11 cellular contexts compared by ENCODE assay signal in the genomic region with DNA sequence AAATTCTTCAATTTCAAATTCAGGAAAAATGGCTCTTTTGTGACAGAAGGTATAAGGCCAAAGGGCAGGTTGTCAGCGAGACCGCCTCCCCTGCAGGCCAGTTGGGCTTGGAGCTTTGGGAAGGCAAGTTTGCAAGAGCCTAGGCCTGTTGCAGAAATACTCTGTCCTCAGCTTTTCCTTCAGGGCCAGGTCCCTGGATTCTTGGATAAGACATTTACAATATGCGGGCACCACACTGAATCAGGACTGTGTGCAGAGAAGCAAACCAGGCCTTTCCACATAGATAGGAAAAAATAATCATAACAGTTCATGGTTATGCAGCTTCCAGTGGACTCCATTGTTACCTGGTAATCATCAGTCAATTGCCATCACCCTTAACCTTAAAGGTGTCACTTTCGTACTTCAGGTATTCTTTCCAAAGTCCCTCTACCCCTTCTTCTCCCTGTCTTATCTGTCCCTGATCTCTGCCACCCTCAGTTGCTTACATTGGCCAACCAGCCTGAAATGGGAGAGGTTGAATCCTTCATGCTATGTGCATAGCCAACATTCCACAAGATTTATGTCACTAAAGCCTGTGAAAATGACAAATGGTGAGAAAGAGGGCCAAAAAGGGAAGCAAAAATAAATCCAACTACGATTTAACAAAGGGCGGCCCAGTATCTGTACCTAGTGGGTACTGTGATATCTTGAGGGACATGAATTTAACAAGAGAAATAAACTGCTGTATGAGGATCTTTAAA.
A peak's percentile ranks its signal among the peaks of the same experiment; 100 is the strongest.
DNase-seq lines count a peak whose midpoint lies in the region; ATAC-seq and TF ChIP-seq lines count a peak whose summit lies in the region.
"Had no signal": no experiment of that assay in that cellular context is flagged by ENCODE, and none has a peak within 500 bp of the region (broad histone marks: within the 10 kb centered on the region; RNA-seq: fewer than 3 reads in every experiment).

No MANE protein-coding gene starts in this region.

- peaks cover 0 to 4% (median 0%) of the 10 kb centered on the region in 9 donors for H3K9me3 Mint-ChIP-seq in naive thymus-derived CD8-positive, alpha-beta T cell
- H3K9me3 Mint-ChIP-seq: neural progenitor cell had no signal

- H3K36me3 Mint-ChIP-seq in naive thymus-derived CD8-positive, alpha-beta T cell, result peaks cover 0 to 7% (median 7%) of the 10 kb centered on the region in 3 donors
- H3K36me3 Mint-ChIP-seq: neural progenitor cell had no signal

- DNase-seq in Caki2 (ENCODE audit: low read depth), result peak; percentile 87
- peak; percentile 69 for DNase-seq in retinal pigment epithelial cell (ENCODE audit: low read depth)
- no peak for DNase-seq in SHP77 (lab: John Stamatoyannopoulos, UW)
- no peak for DNase-seq in NCI-H2227 treated with DMSO at 0.1 percent for 48 hours (lab: John Stamatoyannopoulos, UW)
- DNase-seq in naive thymus-derived CD8-positive, alpha-beta T cell, result no peak
- DNase-seq: KG1 had no signal

- H3K4me1 ChIP-seq in gastroesophageal sphincter, result peaks cover 29 to 86% (median 30%) of the 10 kb centered on the region in 3 donors

- 36 to 41% methylated on average over 4 to 5 of the region's 6 CpGs for WGBS in gastroesophageal sphincter (ENCODE audit: low coverage in 1 of 2), 2 donors

- no peak for TF ChIP-seq EP300 in gastroesophageal sphincter (IDR thresholded peaks at IDR 0.05)

- POLR2A ChIA-PET in naive thymus-derived CD8-positive, alpha-beta T cell (lab: Charles Lee), result no interaction called here

- H3K27ac ChIP-seq in VCaP, result peak overlapping the region; percentile 65
- H3K27ac ChIP-seq in gastroesophageal sphincter, result peak overlapping the region; percentile 77 to 94 (median 83)
- H3K27ac ChIP-seq: neural progenitor cell had no signal

- H3K4me1 Mint-ChIP-seq in naive thymus-derived CD8-positive, alpha-beta T cell, result peaks cover 8% of the 10 kb centered on the region in 4 donors

- ATAC-seq in gastroesophageal sphincter, result no peak
- no peak for ATAC-seq in naive thymus-derived CD8-positive, alpha-beta T cell
- ATAC-seq in HG03025 (IDR thresholded peaks at IDR 0.05; ENCODE audit: low FRiP score, unreplicated experiment), result no peak

- peaks cover 25 to 60% (median 49%) of the 10 kb centered on the region in 5 donors for H3K27me3 Mint-ChIP-seq in naive thymus-derived CD8-positive, alpha-beta T cell

- no peak for TF ChIP-seq POLR2A in gastroesophageal sphincter (IDR thresholded peaks at IDR 0.05)

- H3K27me3 ChIP-seq in gastroesophageal sphincter, result peaks cover 7% of the 10 kb centered on the region

- TF ChIP-seq CTCF in VCaP (conservative IDR thresholded peaks at IDR 0.05) (no peak), gastroesophageal sphincter (IDR thresholded peaks at IDR 0.05) (no peak), retinal pigment epithelial cell (conservative IDR thresholded peaks at IDR 0.05; ENCODE audit: low read depth, low read length) (no peak)

- no peaks in the 10 kb centered on the region for H3K36me3 ChIP-seq in gastroesophageal sphincter
- H3K36me3 ChIP-seq: adrenal gland, neural progenitor cell had no signal

- no peak overlapping the region for H3K4me3 Mint-ChIP-seq in naive thymus-derived CD8-positive, alpha-beta T cell
- H3K4me3 Mint-ChIP-seq: neural progenitor cell had no signal

- H3K27ac Mint-ChIP-seq in naive thymus-derived CD8-positive, alpha-beta T cell, result peak overlapping the region in 1 of 10 donors; percentile 60
- H3K27ac Mint-ChIP-seq: neural progenitor cell had no signal

- in situ Hi-C loops in Caki2 (cut with HindIII; ENCODE audit: low pct_unique_long_range_greater_than_20kb, low sequenced_read_pairs), result loop anchor here (25.0 kb wide), 1 partner anchor 460 kb away; no protein-coding TSS in a partner anchor

- H3K4me3 ChIP-seq in gastroesophageal sphincter (no peak overlapping the region), retinal pigment epithelial cell (ENCODE audit: low read length) (no peak overlapping the region)
- H3K4me3 ChIP-seq: adrenal gland, neural progenitor cell had no signal

- no peaks in the 10 kb centered on the region for H3K9me3 ChIP-seq in gastroesophageal sphincter
- H3K9me3 ChIP-seq: adrenal gland had no signal

Comparison
In these comparisons a context has a peak if more than half of its experiments do, and no peak if none do; other contexts are left out.
1. DNase-seq: peak in Caki2 (single experiment) and retinal pigment epithelial cell (single experiment); none in SHP77 (0 of 2), NCI-H2227 treated with DMSO at 0.1 percent for 48 hours (single experiment) and naive thymus-derived CD8-positive, alpha-beta T cell (0 of 10).